21 cellular contexts compared by ENCODE assay signal in the genomic region with DNA sequence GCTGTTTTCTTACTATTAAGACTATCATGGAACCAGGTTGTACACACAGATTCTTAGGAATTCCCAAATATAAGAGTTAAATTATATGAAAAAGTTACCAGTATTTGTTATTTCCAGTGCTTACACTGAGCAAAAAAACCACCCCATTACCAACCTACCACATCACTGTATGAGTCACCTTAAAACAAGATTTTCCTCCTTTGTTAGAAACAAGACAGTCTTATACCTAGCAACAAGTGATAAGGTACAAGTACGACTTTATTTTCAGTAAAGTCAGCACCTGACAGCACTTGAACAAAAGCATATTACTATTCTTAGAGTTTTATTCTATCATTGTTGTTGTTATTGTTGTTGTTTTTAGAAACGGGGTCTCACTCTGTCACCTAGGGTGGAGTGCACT. TPM values are rescaled to one million over a fixed set of nuclear protein-coding genes. Genes with fewer than 3 reads are reported as not detected.
DNase-seq lines count a peak whose midpoint lies in the region; ATAC-seq and TF ChIP-seq lines count a peak whose summit lies in the region.
"Had no signal": no experiment of that assay in that cellular context is flagged by ENCODE, and none has a peak within 500 bp of the region (broad histone marks: within the 10 kb centered on the region; RNA-seq: fewer than 3 reads in every experiment).

No MANE protein-coding gene starts in this region.

- H3K27me3 Mint-ChIP-seq in activated T-helper 17 cell treated with anti-CD3 and anti-CD28 coated beads, Interleukin-2, amount 50 U/mL, for 72 hours: no peaks in the 10 kb centered on the region

- peaks cover 8% of the 10 kb centered on the region for H3K4me1 ChIP-seq in foreskin keratinocyte
- H3K4me1 ChIP-seq: ascending aorta, lower lobe of right lung had no signal

- H3K36me3 Mint-ChIP-seq in activated T-helper 17 cell treated with anti-CD3 and anti-CD28 coated beads, Interleukin-2, amount 50 U/mL, for 72 hours (ENCODE audit: low read depth): no peaks in the 10 kb centered on the region

- no peaks in the 10 kb centered on the region for H3K27me3 ChIP-seq in foreskin keratinocyte
- H3K27me3 ChIP-seq: ascending aorta had no signal

- H3K4me1 Mint-ChIP-seq in activated T-helper 17 cell treated with anti-CD3 and anti-CD28 coated beads, Interleukin-2, amount 50 U/mL, for 72 hours: peaks cover 16% of the 10 kb centered on the region

- no peak overlapping the region for H3K27ac Mint-ChIP-seq in activated T-helper 17 cell treated with anti-CD3 and anti-CD28 coated beads, Interleukin-2, amount 50 U/mL, for 72 hours

- H3K27ac ChIP-seq in foreskin keratinocyte: no peak overlapping the region
- H3K27ac ChIP-seq: ascending aorta, lower lobe of right lung, VCaP had no signal

- DNase-seq in A172 (ENCODE audit: low spot score) (peak; percentile 29), ELR (ENCODE audit: low read depth) (peak; percentile 47), foreskin keratinocyte (peak; percentile 42 to 71), Ammon's horn (ENCODE audit: low spot score) (no peak), NCI-H524 (lab: John Stamatoyannopoulos, UW) (no peak), NCI-H1417 (lab: John Stamatoyannopoulos, UW) (no peak)
- DNase-seq: activated gamma-delta T cell treated with Interleukin-2 at 50 U/mL for 16 hours, erythroblast, H7, lower lobe of right lung, NCI-H1092 treated with DMSO at 0.1 percent for 48 hours, NCI-H2107, NCI-H526, occipital lobe, right cardiac atrium, SHP77 had no signal

- H3K9me3 Mint-ChIP-seq in activated T-helper 17 cell treated with anti-CD3 and anti-CD28 coated beads, Interleukin-2, amount 50 U/mL, for 72 hours: no peaks in the 10 kb centered on the region

- no peak overlapping the region for H3K4me3 Mint-ChIP-seq in activated T-helper 17 cell treated with anti-CD3 and anti-CD28 coated beads, Interleukin-2, amount 50 U/mL, for 72 hours

- ATAC-seq in activated T-helper 17 cell treated with anti-CD3 and anti-CD28 coated beads, Interleukin-2, amount 50 U/mL, for 72 hours (replicated peaks): peak; percentile 86
- ATAC-seq in foreskin keratinocyte (peak; percentile 94), HG02840 (IDR thresholded peaks at IDR 0.05; ENCODE audit: low FRiP score, unreplicated experiment) (no peak)
- ATAC-seq: K562, lower lobe of right lung, right cardiac atrium had no signal

- TF ChIP-seq CTCF in foreskin keratinocyte (conservative IDR thresholded peaks at IDR 0.05): no peak

RNA-seq across cellular contexts. Expression of a gene that starts 20.4 kb away (rescaled TPM):
- total RNA-seq in A172 (2014; rRNA removed; shearing (Covaris generic)): 11.1 and 13.8 TPM in 2 replicates
- total RNA-seq in activated T-helper 17 cell treated with anti-CD3 and anti-CD28 coated beads, Interleukin-2, amount 50 U/mL, for 72 hours: 10 to 100 TPM; 49.7 to 50.0 TPM
- 23.6 and 25.2 TPM in 2 replicates for total RNA-seq in foreskin keratinocyte
- polyA plus RNA-seq in foreskin keratinocyte: 21.3 and 23.2 TPM in 2 replicates

RNA-seq across cellular contexts. Expression of a gene that starts 31.8 kb away (rescaled TPM):
- total RNA-seq in A172 (2014; rRNA removed; shearing (Covaris generic)): not detected in 2 replicates
- 1 to 10 TPM; 1.1 to 1.8 TPM for total RNA-seq in activated T-helper 17 cell treated with anti-CD3 and anti-CD28 coated beads, Interleukin-2, amount 50 U/mL, for 72 hours
- total RNA-seq in foreskin keratinocyte: 0.28 and 0.41 TPM in 2 replicates
- 0.07 and 0.18 TPM in 2 replicates for polyA plus RNA-seq in foreskin keratinocyte
- total RNA-seq: H7, K562 had no signal

Comparison
In these comparisons a context has a peak if more than half of its experiments do, and no peak if none do; other contexts are left out.
1. DNase-seq: peak in A172 (single experiment), ELR (single experiment) and foreskin keratinocyte (2 of 2); none in Ammon's horn (single experiment), NCI-H524 (0 of 2) and NCI-H1417 (0 of 3).